25 cellular contexts compared by ENCODE assay signal in the genomic region with DNA sequence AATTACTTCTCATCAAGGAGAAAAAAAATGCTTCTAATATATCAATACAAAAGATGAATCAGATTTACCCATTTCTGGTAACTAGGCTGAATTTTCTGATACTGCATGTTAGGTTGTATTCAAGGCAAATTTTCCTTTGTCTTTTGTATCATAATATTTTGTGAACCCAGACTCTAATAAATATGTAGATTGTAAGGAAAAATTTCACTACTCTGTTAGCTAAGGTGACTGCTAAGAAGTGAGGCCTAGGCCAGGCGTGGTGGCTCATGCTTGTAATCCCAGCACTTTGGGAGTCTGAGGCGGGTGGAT.
"Had no signal": no experiment of that assay in that cellular context is flagged by ENCODE, and none has a peak within 500 bp of the region (broad histone marks: within the 10 kb centered on the region; RNA-seq: fewer than 3 reads in every experiment).

No MANE protein-coding gene starts in this region.

- H3K79me2 ChIP-seq: parathyroid adenoma had no signal

- H3K9me3 ChIP-seq: ovary, psoas muscle, sigmoid colon, stomach, thoracic aorta, thyroid gland, tibial nerve, upper lobe of left lung had no signal

- H3K4me2 ChIP-seq: neural progenitor cell had no signal

- H3K9ac ChIP-seq: neural progenitor cell, parathyroid adenoma had no signal

- FAIRE-seq: small intestine, urothelium cell line had no signal

- ATAC-seq: naive thymus-derived CD4-positive, alpha-beta T cell; natural killer cell; psoas muscle; right cardiac atrium; stimulated activated effector memory CD8-positive, alpha-beta T cell treated with anti-CD3 and anti-CD28 coated beads, Interleukin-12 subunit alpha, Interleukin-12 subunit beta, amount 100 ng/mL, for 72 hours; stimulated activated naive B cell treated with anti-CD40 and anti-IgM and Interleukin-4, amounts not matched to agents 10 μg/mL and 1 μg/mL and 100 μg/mL, for 72 hours had no signal

- H3K36me3 ChIP-seq: neural progenitor cell, ovary, thyroid gland had no signal

- H3K27ac ChIP-seq: neural progenitor cell, ovary, parathyroid adenoma, psoas muscle, sigmoid colon, stomach, thoracic aorta, thyroid gland, tibial nerve, upper lobe of left lung had no signal

- H3K27me3 ChIP-seq: ovary, sigmoid colon, stomach, thyroid gland, tibial nerve, upper lobe of left lung had no signal

- H3K4me3 ChIP-seq: neural progenitor cell, ovary, psoas muscle, sigmoid colon, stomach, thoracic aorta, thyroid gland, tibial nerve, upper lobe of left lung had no signal

- H3K4me1 ChIP-seq: neural progenitor cell, parathyroid adenoma, sigmoid colon had no signal

- H2AFZ ChIP-seq: neural progenitor cell, parathyroid adenoma had no signal

- DNase-seq: naive thymus-derived CD4-positive, alpha-beta T cell; natural killer cell; occipital lobe; ovary; posterior cingulate gyrus; psoas muscle; right cardiac atrium; sigmoid colon; small intestine; stimulated activated CD4-positive, alpha-beta T cell treated with anti-CD3 and anti-CD28 coated beads, Interleukin-15, amount 100 ng/mL, for 24 hours; stimulated activated CD4-positive, alpha-beta T cell treated with anti-CD3 and anti-CD28 coated beads, Interleukin-2, amount 100 ng/mL, for 24 hours; stimulated activated CD4-positive, alpha-beta T cell treated with anti-CD3 and anti-CD28 coated beads, Interleukin-2, amount 100 ng/mL, for 48 hours; stimulated activated CD4-positive, alpha-beta T cell treated with anti-CD3 and anti-CD28 coated beads, Interleukin-4, amount 100 ng/mL, for 24 hours; stimulated activated naive B cell treated with anti-CD40 and anti-IgM and Interleukin-4, amounts not matched to agents 10 μg/mL and 1 μg/mL and 100 μg/mL, for 72 hours; stimulated activated naive CD4-positive, alpha-beta T cell treated with Interleukin-2 at 50 U/mL for 16 hours; stomach; thyroid gland; trophoblast cell; upper lobe of left lung had no signal
